9 cellular contexts compared by ENCODE assay signal in the genomic region with DNA sequence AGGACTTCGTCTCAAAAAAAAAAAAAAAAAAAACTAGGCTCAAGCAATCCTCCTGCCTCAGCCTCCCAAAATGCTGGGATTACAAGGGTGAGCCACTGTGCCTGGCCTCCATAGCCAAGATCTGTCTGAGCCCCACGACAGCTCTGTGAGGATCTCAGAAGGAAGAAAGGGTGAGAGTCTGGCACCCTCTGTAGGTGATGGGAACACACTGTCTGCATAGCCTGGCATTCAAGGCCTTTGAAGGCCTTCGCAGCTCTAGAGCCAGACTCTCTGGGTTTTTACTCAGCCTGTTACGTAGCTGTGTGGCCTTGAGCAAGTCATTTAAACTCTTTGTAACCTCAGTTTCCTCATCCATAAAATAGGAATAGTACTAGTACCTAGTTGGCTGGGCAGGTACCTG. TPM values are rescaled to one million over a fixed set of nuclear protein-coding genes. Genes with fewer than 3 reads are reported as not detected.
DNase-seq lines count a peak whose midpoint lies in the region; ATAC-seq and TF ChIP-seq lines count a peak whose summit lies in the region.
"Had no signal": no experiment of that assay in that cellular context is flagged by ENCODE, and none has a peak within 500 bp of the region (broad histone marks: within the 10 kb centered on the region; RNA-seq: fewer than 3 reads in every experiment).

No MANE protein-coding gene starts in this region.

- H3K27ac ChIP-seq in brain microvascular endothelial cell (no peak overlapping the region), thyroid gland (no peak overlapping the region)
- H3K27ac ChIP-seq: SK-N-MC had no signal

- H3K36me3 Mint-ChIP-seq in T-helper 2 cell treated with Interferon-gamma antibody and Interleukin-4, amounts not matched to agents 5 μg/mL and 100 μg/mL, for 36 hours (ENCODE audit: low read depth) = no peaks in the 10 kb centered on the region
- no peaks in the 10 kb centered on the region for H3K36me3 Mint-ChIP-seq in naive B cell

- TF ChIP-seq CTCF in brain microvascular endothelial cell (IDR thresholded peaks at IDR 0.05; ENCODE audit: low read depth, low read length, missing control alignments) = peak; percentile 77
- peak in 1 of 6 experiments; percentile 19 for TF ChIP-seq CTCF in thyroid gland (IDR thresholded peaks at IDR 0.05)

- TF ChIP-seq POLR2A in thyroid gland (IDR thresholded peaks at IDR 0.05) = no peak

- in situ Hi-C loops in brain microvascular endothelial cell (cut with HindIII; ENCODE audit: low pct_ligation_motif_present, low sequenced_read_pairs) = no loop called here

- no peak overlapping the region for H3K4me3 Mint-ChIP-seq in T-helper 2 cell treated with Interferon-gamma antibody and Interleukin-4, amounts not matched to agents 5 μg/mL and 100 μg/mL, for 36 hours
- peak overlapping the region in 1 of 8 donors; percentile 51 for H3K4me3 Mint-ChIP-seq in naive B cell

- H3K9me3 ChIP-seq in thyroid gland = no peaks in the 10 kb centered on the region

- H3K36me3 ChIP-seq in brain microvascular endothelial cell (replicated peaks) = no peaks in the 10 kb centered on the region
- no peaks in the 10 kb centered on the region for H3K36me3 ChIP-seq in thyroid gland

- H3K27me3 ChIP-seq in brain microvascular endothelial cell (replicated peaks) = no peaks in the 10 kb centered on the region
- no peaks in the 10 kb centered on the region for H3K27me3 ChIP-seq in thyroid gland

- H3K27ac Mint-ChIP-seq in T-helper 2 cell treated with Interferon-gamma antibody and Interleukin-4, amounts not matched to agents 5 μg/mL and 100 μg/mL, for 36 hours = no peak overlapping the region
- no peak overlapping the region for H3K27ac Mint-ChIP-seq in naive B cell

- ATAC-seq in HG02642 (IDR thresholded peaks at IDR 0.05; ENCODE audit: poor library complexity, unreplicated experiment) (peak; percentile 55), naive B cell (ENCODE audit: low read depth in 2 of 2) (peak; percentile 99 to 100)

- no peaks in the 10 kb centered on the region for H3K27me3 Mint-ChIP-seq in T-helper 2 cell treated with Interferon-gamma antibody and Interleukin-4, amounts not matched to agents 5 μg/mL and 100 μg/mL, for 36 hours (ENCODE audit: low read depth)
- H3K27me3 Mint-ChIP-seq in naive B cell = no peaks in the 10 kb centered on the region

- WGBS in thyroid gland, 2 donors = 82 to 83% methylated on average over 4 of the region's 4 CpGs

- H3K4me1 ChIP-seq in thyroid gland = no peaks in the 10 kb centered on the region

- DNase-seq in DMS 273 treated with DMSO at 0.1 percent for 48 hours (lab: John Stamatoyannopoulos, UW) = peak; percentile 11
- peak; percentile 40 for DNase-seq in T-helper 2 cell treated with Interferon-gamma antibody and Interleukin-4, amounts not matched to agents 5 μg/mL and 100 μg/mL, for 36 hours (ENCODE audit: low spot score)
- DNase-seq in brain microvascular endothelial cell = peak; percentile 51
- DNase-seq in naive B cell = peak; percentile 55
- DNase-seq in ecto neural progenitor cell (ENCODE audit: low spot score) = no peak
- DNase-seq in thyroid gland = no peak
- no peak for DNase-seq in HT-29 (ENCODE audit: low spot score)

- intact Hi-C loops in thyroid gland (cut with DNase I) = no loop called here

- H3K4me1 Mint-ChIP-seq in T-helper 2 cell treated with Interferon-gamma antibody and Interleukin-4, amounts not matched to agents 5 μg/mL and 100 μg/mL, for 36 hours (ENCODE audit: low read depth) = peaks cover 4% of the 10 kb centered on the region
- no peaks in the 10 kb centered on the region for H3K4me1 Mint-ChIP-seq in naive B cell

- H3K4me3 ChIP-seq in brain microvascular endothelial cell (ENCODE audit: low read depth, low read length) = no peak overlapping the region
- H3K4me3 ChIP-seq in thyroid gland (replicated peaks in 1 of 3) = no peak overlapping the region
- H3K4me3 ChIP-seq: SK-N-MC had no signal

- no peaks in the 10 kb centered on the region for H3K9me3 Mint-ChIP-seq in T-helper 2 cell treated with Interferon-gamma antibody and Interleukin-4, amounts not matched to agents 5 μg/mL and 100 μg/mL, for 36 hours
- no peaks in the 10 kb centered on the region for H3K9me3 Mint-ChIP-seq in naive B cell

RNA-seq across cellular contexts. Expression of a gene that starts 6.3 kb away (rescaled TPM):
- polyA plus RNA-seq in naive B cell (ENCODE audit: low read depth in 6 of 6) = 10 to 100 TPM; 34.0 to 59.1 (median 56.1) TPM
- total RNA-seq in thyroid gland = 100 to 1,000 TPM in 3 of 4 donors, 10 to 100 TPM in 1; 88.2 to 160 (median 118) TPM
- 178 and 193 TPM in 2 replicates for total RNA-seq in HT-29 (2014; rRNA removed; shearing (Covaris generic))

Comparison
In these comparisons a context has a peak if more than half of its experiments do, and no peak if none do; other contexts are left out.
1. DNase-seq: peak in DMS 273 treated with DMSO at 0.1 percent for 48 hours (single experiment), T-helper 2 cell treated with Interferon-gamma antibody and Interleukin-4, amounts not matched to agents 5 μg/mL and 100 μg/mL, for 36 hours (single experiment), brain microvascular endothelial cell (single experiment) and naive B cell (single experiment); none in ecto neural progenitor cell (single experiment), thyroid gland (0 of 2) and HT-29 (single experiment).